ENCODE assay signal across 8 cellular contexts in the genomic region with DNA sequence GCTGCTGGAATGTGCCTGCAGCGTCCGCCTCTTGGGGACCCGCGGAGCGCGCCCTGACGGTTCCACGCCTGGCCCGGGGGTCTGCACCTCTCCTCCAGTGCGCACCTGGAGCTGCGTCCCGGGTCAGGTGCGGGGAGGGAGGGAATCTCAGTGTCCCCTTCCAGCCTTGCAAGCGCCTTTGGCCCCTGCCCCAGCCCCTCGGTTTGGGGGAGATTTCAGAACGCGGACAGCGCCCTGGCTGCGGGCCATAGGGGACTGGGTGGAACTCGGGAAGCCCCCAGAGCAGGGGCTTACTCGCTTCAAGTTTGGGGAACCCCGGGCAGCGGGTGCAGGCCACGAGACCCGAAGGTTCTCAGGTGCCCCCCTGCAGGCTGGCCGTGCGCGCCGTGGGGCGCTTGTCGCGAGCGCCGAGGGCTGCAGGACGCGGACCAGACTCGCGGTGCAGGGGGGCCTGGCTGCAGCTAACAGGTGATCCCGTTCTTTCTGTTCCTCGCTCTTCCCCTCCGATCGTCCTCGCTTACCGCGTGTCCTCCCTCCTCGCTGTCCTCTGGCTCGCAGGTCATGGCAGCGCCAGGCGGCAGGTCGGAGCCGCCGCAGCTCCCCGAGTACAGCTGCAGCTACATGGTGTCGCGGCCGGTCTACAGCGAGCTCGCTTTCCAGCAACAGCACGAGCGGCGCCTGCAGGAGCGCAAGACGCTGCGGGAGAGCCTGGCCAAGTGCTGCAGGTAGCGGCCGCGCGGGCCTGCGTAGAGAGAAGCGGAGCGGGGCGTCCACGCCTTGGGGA. TPM values are rescaled to one million over a fixed set of nuclear protein-coding genes. Genes with fewer than 3 reads are reported as not detected.
DNase-seq lines count a peak whose midpoint lies in the region; ATAC-seq, FAIRE-seq and TF ChIP-seq lines count a peak whose summit lies in the region.

No MANE protein-coding gene starts in this region.

- peak overlapping the region; percentile 82 for H3K4me3 Mint-ChIP-seq in astrocyte (ENCODE audit: unreplicated experiment)

- H4K20me1 ChIP-seq in astrocyte (ENCODE audit: insufficient read depth, low read length), result no peaks in the 10 kb centered on the region

- peak; percentile 44 for TF ChIP-seq CTCF in RWPE2 (IDR thresholded peaks at IDR 0.05; ENCODE audit: poor library complexity, severe bottlenecking)
- no peak for TF ChIP-seq CTCF in astrocyte (IDR thresholded peaks at IDR 0.05; ENCODE audit: insufficient read depth, low read depth, low read length)

- H3K4me1 Mint-ChIP-seq in astrocyte (ENCODE audit: low read depth, unreplicated experiment), result peaks cover 8% of the 10 kb centered on the region

- H3K9me3 Mint-ChIP-seq in astrocyte (ENCODE audit: unreplicated experiment), result no peaks in the 10 kb centered on the region

- H3K9me3 ChIP-seq in RWPE2 (ENCODE audit: severe bottlenecking) (no peaks in the 10 kb centered on the region), astrocyte (ENCODE audit: insufficient read depth, low read depth, low read length) (no peaks in the 10 kb centered on the region), skeletal muscle satellite cell (replicated peaks; ENCODE audit: low read length) (no peaks in the 10 kb centered on the region)

- H3K27me3 ChIP-seq in RWPE2 (ENCODE audit: insufficient read depth, poor library complexity, severe bottlenecking), result peaks cover 35% of the 10 kb centered on the region
- H3K27me3 ChIP-seq in astrocyte (ENCODE audit: insufficient read depth, low read length), result peaks cover 23% of the 10 kb centered on the region
- H3K27me3 ChIP-seq in skeletal muscle satellite cell (ENCODE audit: control insufficient read depth, insufficient read depth, low read length), result peaks cover 54% of the 10 kb centered on the region

- H3K4me3 ChIP-seq in RWPE2 (ENCODE audit: severe bottlenecking) (peak overlapping the region; percentile 31), astrocyte (ENCODE audit: insufficient read depth, low read depth, low read length) (peak overlapping the region; percentile 68), iPS-11a (ENCODE audit: low read depth, low read length) (peak overlapping the region; percentile 30), skeletal muscle satellite cell (ENCODE audit: low read length) (peak overlapping the region; percentile 77)

- H3K79me2 ChIP-seq in astrocyte (ENCODE audit: insufficient read depth, low read length), result no peaks in the 10 kb centered on the region

- peaks cover 39% of the 10 kb centered on the region for H3K27me3 Mint-ChIP-seq in astrocyte (ENCODE audit: low read depth, unreplicated experiment)

- TF ChIP-seq POLR2A in GM12891 (IDR thresholded peaks at IDR 0.05; ENCODE audit: low read depth, low read length), result no peak

- peak; percentile 47 for ATAC-seq in HG03135 (IDR thresholded peaks at IDR 0.05; ENCODE audit: unreplicated experiment)
- peak; percentile 91 for ATAC-seq in RWPE2 (ENCODE audit: low read depth)
- no peak for ATAC-seq in HG03097 (IDR thresholded peaks at IDR 0.05; ENCODE audit: low FRiP score, unreplicated experiment)

- H3K27ac ChIP-seq in RWPE2 (ENCODE audit: poor library complexity, severe bottlenecking), result no peak overlapping the region
- no peak overlapping the region for H3K27ac ChIP-seq in astrocyte (ENCODE audit: low read depth, low read length)

- H3K9ac ChIP-seq in astrocyte (ENCODE audit: low read length) (no peak overlapping the region), skeletal muscle satellite cell (ENCODE audit: low read depth, low read length) (no peak overlapping the region)

- H3K36me3 Mint-ChIP-seq in astrocyte (ENCODE audit: low read depth, unreplicated experiment), result peaks cover 2% of the 10 kb centered on the region

- DNase-seq in GM12891 (ENCODE audit: insufficient read length, low spot score) (peak; percentile 44), RWPE2 (ENCODE audit: low spot score) (peak; percentile 74), astrocyte (ENCODE audit: low read depth) (peak; percentile 49), superior temporal gyrus (ENCODE audit: extremely low spot score) (no peak)

- peak overlapping the region; percentile 99 for H3K4me2 ChIP-seq in astrocyte (ENCODE audit: low read length)
- peak overlapping the region; percentile 100 for H3K4me2 ChIP-seq in skeletal muscle satellite cell (ENCODE audit: low read length)

- H2AFZ ChIP-seq in astrocyte (ENCODE audit: low read depth, low read length), result peak overlapping the region; percentile 84

- H3K27ac Mint-ChIP-seq in astrocyte (ENCODE audit: unreplicated experiment), result peak overlapping the region; percentile 26

- FAIRE-seq in GM12891 (lab: Jason Lieb, UNC), result peak; percentile 78
- no peak for FAIRE-seq in astrocyte (lab: Jason Lieb, UNC)

- H3K36me3 ChIP-seq in RWPE2 (ENCODE audit: low read depth), result no peaks in the 10 kb centered on the region
- H3K36me3 ChIP-seq in astrocyte (ENCODE audit: insufficient read depth, low read length), result no peaks in the 10 kb centered on the region
- H3K36me3 ChIP-seq in skeletal muscle satellite cell (ENCODE audit: insufficient read depth, low read length), result no peaks in the 10 kb centered on the region

- H3K4me1 ChIP-seq in RWPE2 (ENCODE audit: insufficient read depth, poor library complexity, severe bottlenecking) (peaks cover 3% of the 10 kb centered on the region), astrocyte (ENCODE audit: insufficient read depth, low read length) (peaks cover 18% of the 10 kb centered on the region), skeletal muscle satellite cell (ENCODE audit: control insufficient read depth, insufficient read depth, low read length) (peaks cover 21% of the 10 kb centered on the region)

TF ChIP-seq in GM12891, 5 proteins besides CTCF, POLR2A, EP300 and RAD21:
- TF ChIP-seq PAX5 (IDR thresholded peaks at IDR 0.05; ENCODE audit: insufficient read depth, low read length, severe bottlenecking), result no peak
- no peak for TF ChIP-seq POLR2AphosphoS5 (IDR thresholded peaks at IDR 0.05; ENCODE audit: low read depth, low read length)
- no peak for TF ChIP-seq SPI1 (IDR thresholded peaks at IDR 0.05; ENCODE audit: low read depth, low read length)
- no peak for TF ChIP-seq POU2F2 (IDR thresholded peaks at IDR 0.05; ENCODE audit: low read depth, low read length)
- TF ChIP-seq TAF1 (IDR thresholded peaks at IDR 0.05; ENCODE audit: low read depth, low read length), result no peak

RNA-seq across cellular contexts. Expression of a gene that starts 0.6 kb away (rescaled TPM):
- not detected for polyA plus RNA-seq in GM12891 (2012; ENCODE audit: low read depth, missing spikeins)
- total RNA-seq in astrocyte, result 0.57 and 0.91 TPM in 2 replicates
- total RNA-seq in skeletal muscle satellite cell (2012; rRNA removed), result 0.87 and 2.0 TPM in 2 replicates
